ENCODE assay signal across 20 cellular contexts in the genomic region with DNA sequence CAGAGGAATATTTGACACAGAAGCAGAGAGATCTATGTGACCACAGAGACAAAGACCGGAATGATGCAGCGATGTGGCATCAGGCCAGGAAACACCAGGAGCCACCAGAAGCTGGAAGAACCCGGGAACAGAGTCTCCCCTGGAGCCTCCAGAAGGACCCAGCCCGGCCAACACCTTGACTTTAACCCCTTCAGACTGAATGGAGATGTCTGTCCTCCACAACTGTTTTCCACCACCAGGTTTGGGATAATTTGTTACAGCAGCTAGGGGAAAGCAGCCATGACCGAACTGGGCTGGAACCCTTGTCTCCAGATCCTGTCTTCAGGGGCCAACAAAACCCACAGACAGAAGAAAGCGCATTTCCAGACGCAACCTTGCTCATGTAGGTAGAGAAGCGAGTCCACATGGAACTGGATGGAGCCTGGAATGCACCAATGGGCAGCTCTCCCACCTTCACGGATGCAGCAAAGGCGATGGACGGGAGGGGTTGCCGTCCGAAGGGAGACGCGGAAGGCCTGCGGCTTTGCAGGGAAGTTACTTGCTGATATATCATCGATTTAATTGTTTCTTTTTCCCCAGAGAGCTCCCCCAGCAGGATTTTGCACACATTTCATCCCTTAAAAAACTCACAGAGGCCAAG.
"Had no signal": no experiment of that assay in that cellular context is flagged by ENCODE, and none has a peak within 500 bp of the region (broad histone marks: within the 10 kb centered on the region; RNA-seq: fewer than 3 reads in every experiment).

No MANE protein-coding gene starts in this region.

- H3K4me3 ChIP-seq: cardiac muscle cell, tibial nerve had no signal

- H3K9me3 ChIP-seq: neutrophil had no signal

- H3K27ac ChIP-seq: cardiac muscle cell, epithelial cell of prostate, neutrophil, parathyroid adenoma, tibial nerve had no signal

- H3K4me1 Mint-ChIP-seq: activated B cell treated with CpG ODN at 0.5 μM for 24 hours; activated naive CD8-positive, alpha-beta T cell treated with anti-CD3 and anti-CD28 coated beads, Interleukin-2, amount 10 ng/mL, durations not matched to agents 7 days and 5 days had no signal

- H3K36me3 ChIP-seq: cardiac muscle cell, neutrophil, tibial nerve had no signal

- H3K36me3 Mint-ChIP-seq: activated naive CD8-positive, alpha-beta T cell treated with anti-CD3 and anti-CD28 coated beads, Interleukin-2, amount 10 ng/mL, durations not matched to agents 7 days and 5 days; T-cell had no signal

- H3K27me3 ChIP-seq: cardiac muscle cell, neutrophil, tibial nerve had no signal

- H3K4me1 ChIP-seq: parathyroid adenoma had no signal

- H3K27me3 Mint-ChIP-seq: activated naive CD8-positive, alpha-beta T cell treated with anti-CD3 and anti-CD28 coated beads, Interleukin-2, amount 10 ng/mL, durations not matched to agents 7 days and 5 days had no signal

- H3K27ac Mint-ChIP-seq: activated B cell treated with CpG ODN at 0.5 μM for 24 hours; activated CD8-positive, alpha-beta T cell treated with anti-CD3 and anti-CD28 coated beads, Interleukin-2, amount 10 ng/mL, durations not matched to agents 7 days and 5 days; activated naive CD8-positive, alpha-beta T cell treated with anti-CD3 and anti-CD28 coated beads, Interleukin-2, amount 10 ng/mL, durations not matched to agents 7 days and 5 days; naive thymus-derived CD8-positive, alpha-beta T cell; T-cell had no signal

- DNase-seq: activated B cell treated with CpG ODN at 0.5 μM for 24 hours; activated CD4-positive, alpha-beta T cell treated with anti-CD3 and anti-CD28 coated beads for 4 hours; activated CD8-positive, alpha-beta T cell treated with anti-CD3 and anti-CD28 coated beads, Interleukin-2, amount 10 ng/mL, durations not matched to agents 7 days and 5 days; activated naive CD4-positive, alpha-beta T cell; activated naive CD8-positive, alpha-beta T cell treated with anti-CD3 and anti-CD28 coated beads, Interleukin-2, amount 10 ng/mL, durations not matched to agents 7 days and 5 days; amygdala; foreskin melanocyte; glutamatergic neuron; hypothalamus; naive thymus-derived CD8-positive, alpha-beta T cell; stimulated activated CD4-positive, alpha-beta T cell treated with anti-CD3 and anti-CD28 coated beads, Interleukin-1b, Interleukin-23, amount 100 ng/mL, for 48 hours; stimulated activated CD8-positive, alpha-beta memory T cell treated with anti-CD3 and anti-CD28 coated beads, Interleukin-4, amount 100 ng/mL, for 48 hours; stimulated activated naive CD4-positive, alpha-beta T cell; substantia nigra; T-cell had no signal

- H3K4me3 Mint-ChIP-seq: activated B cell treated with CpG ODN at 0.5 μM for 24 hours; activated CD8-positive, alpha-beta T cell treated with anti-CD3 and anti-CD28 coated beads, Interleukin-2, amount 10 ng/mL, durations not matched to agents 7 days and 5 days; activated naive CD8-positive, alpha-beta T cell treated with anti-CD3 and anti-CD28 coated beads, Interleukin-2, amount 10 ng/mL, durations not matched to agents 7 days and 5 days; naive thymus-derived CD8-positive, alpha-beta T cell; T-cell had no signal
